In genomic region chr17:42284020-42284369, GRCh38 we compare ENCODE assay signal across 24 cellular contexts. TPM values are rescaled to one million over a fixed set of nuclear protein-coding genes. Genes with fewer than 3 reads are reported as not detected.
DNase-seq lines count a peak whose midpoint lies in the region; ATAC-seq, FAIRE-seq and TF ChIP-seq lines count a peak whose summit lies in the region.
"Had no signal": no experiment of that assay in that cellular context is flagged by ENCODE, and none has a peak within 500 bp of the region (broad histone marks: within the 10 kb centered on the region; RNA-seq: fewer than 3 reads in every experiment).

No MANE protein-coding gene starts in this region.

- H2AFZ ChIP-seq in HepG2 (ENCODE audit: low read length), result no peak overlapping the region

- TF ChIP-seq RAD21 in HepG2 (CRISPR knock-in tag; IDR thresholded peaks at IDR 0.05), result no peak

- no peaks in the 10 kb centered on the region for H3K27me3 Mint-ChIP-seq in activated T-cell treated with anti-CD3 and anti-CD28 coated beads, Interleukin-2, amount 50 U/mL, for 72 hours (ENCODE audit: low read depth)
- H3K27me3 Mint-ChIP-seq in T-helper 17 cell, result no peaks in the 10 kb centered on the region
- H3K27me3 Mint-ChIP-seq: naive thymus-derived CD8-positive, alpha-beta T cell had no signal

- peaks cover 64% of the 10 kb centered on the region for H3K4me1 Mint-ChIP-seq in activated T-cell treated with anti-CD3 and anti-CD28 coated beads, Interleukin-2, amount 50 U/mL, for 72 hours (ENCODE audit: low read depth)
- H3K4me1 Mint-ChIP-seq in T-helper 17 cell, result peaks cover 21% of the 10 kb centered on the region

- H3K4me3 ChIP-seq in HepG2 (replicated peaks in 1 of 3; ENCODE audit: insufficient read depth in 1 of 3, low read depth in 2 of 3, low read length in 3 of 3), result no peak overlapping the region
- H3K4me3 ChIP-seq in suprapubic skin, result no peak overlapping the region
- H3K4me3 ChIP-seq in SJCRH30, result no peak overlapping the region
- H3K4me3 ChIP-seq: smooth muscle cell, stomach had no signal

- H3K27ac Mint-ChIP-seq in activated T-cell treated with anti-CD3 and anti-CD28 coated beads, Interleukin-2, amount 50 U/mL, for 72 hours, result peak overlapping the region; percentile 24
- peak overlapping the region; percentile 67 for H3K27ac Mint-ChIP-seq in T-helper 17 cell
- H3K27ac Mint-ChIP-seq: T-helper 1 cell treated with Interleukin-12 subunit alpha and Interleukin-12 subunit beta and Interleukin-4 antibody, amounts not matched to agents 30 μg/mL and 1 μg/mL, for 36 hours had no signal

- H3K36me3 ChIP-seq in HepG2 (replicated peaks in 1 of 2; ENCODE audit: control insufficient read depth in 1 of 2, insufficient read depth in 2 of 2, low read length in 2 of 2), result no peaks in the 10 kb centered on the region
- H3K36me3 ChIP-seq in suprapubic skin, result no peaks in the 10 kb centered on the region
- no peaks in the 10 kb centered on the region for H3K36me3 ChIP-seq in SJCRH30
- H3K36me3 ChIP-seq: BE2C, brain microvascular endothelial cell, stomach had no signal

- no peaks in the 10 kb centered on the region for H3K9me3 Mint-ChIP-seq in activated T-cell treated with anti-CD3 and anti-CD28 coated beads, Interleukin-2, amount 50 U/mL, for 72 hours
- H3K9me3 Mint-ChIP-seq: naive thymus-derived CD8-positive, alpha-beta T cell; T-helper 1 cell treated with Interleukin-12 subunit alpha and Interleukin-12 subunit beta and Interleukin-4 antibody, amounts not matched to agents 30 μg/mL and 1 μg/mL, for 36 hours had no signal

- POLR2A ChIA-PET in HepG2 (lab: Yijun Ruan, JAX) (no interaction called here), HEK293T (lab: Yijun Ruan, JAX) (no interaction called here)

- H3K9ac ChIP-seq in HepG2 (ENCODE audit: insufficient read depth, low read depth, low read length), result no peak overlapping the region

- H3K9me3 ChIP-seq in T-helper 17 cell (ENCODE audit: control insufficient read depth, low read length, poor library complexity, severe bottlenecking), result no peaks in the 10 kb centered on the region
- H3K9me3 ChIP-seq in HepG2 (ENCODE audit: low read length), result no peaks in the 10 kb centered on the region
- H3K9me3 ChIP-seq in suprapubic skin, result no peaks in the 10 kb centered on the region
- H3K9me3 ChIP-seq in SJCRH30 (replicated peaks), result no peaks in the 10 kb centered on the region
- H3K9me3 ChIP-seq: BE2C, stomach had no signal

- BruUV-seq in HepG2 (replicated peaks; lab: Mats Ljungman, UMichigan), result no TSS peak

- 37% methylated on average over 5 of the region's 5 CpGs for WGBS in HepG2 (ENCODE audit: low lambda C conversion rate)
- 89% methylated on average over 5 of the region's 5 CpGs for WGBS in suprapubic skin

- H3K79me2 ChIP-seq in HepG2 (ENCODE audit: insufficient read depth, low read length), result no peaks in the 10 kb centered on the region

- DNase-seq in activated T-cell treated with anti-CD3 and anti-CD28 coated beads, Interleukin-2, amount 50 U/mL, for 72 hours, result no peak
- DNase-seq in activated T-cell treated with anti-CD3 and anti-CD28 coated beads for 4 hours (no peak), T-helper 17 cell (no peak), HepG2 (ENCODE audit: low spot score) (no peak), suprapubic skin (ENCODE audit: low spot score in 2 of 2) (peak; percentile 12 to 37), SJCRH30 (no peak), MV-4-11 (lab: John Stamatoyannopoulos, UW) (no peak), HEK293T (ENCODE audit: extremely low spot score) (no peak)
- DNase-seq: ACHN; activated effector memory CD4-positive, alpha-beta T cell treated with Interleukin-2 at 50 U/mL for 16 hours; BE2C; brain microvascular endothelial cell; DMS53; HCEC 1CT; MM.1S; NCI-H1417 treated with DMSO at 0.1 percent for 48 hours; NCI-H2081; NCI-H748 treated with DMSO at 0.1 percent for 48 hours; stimulated activated CD4-positive, alpha-beta T cell treated with anti-CD3 and anti-CD28 coated beads, Interleukin-1b, Interleukin-23, amount 100 ng/mL, for 48 hours; trophoblast cell had no signal

- no peak for TF ChIP-seq POLR2A in HepG2 (IDR thresholded peaks at IDR 0.05; ENCODE audit: insufficient read depth in 1 of 2, low read depth in 2 of 2, low read length in 2 of 2)
- no peak for TF ChIP-seq POLR2A in suprapubic skin (IDR thresholded peaks at IDR 0.05)

- TF ChIP-seq CTCF in HepG2 (CRISPR knock-in tag; IDR thresholded peaks at IDR 0.05) (no peak), suprapubic skin (IDR thresholded peaks at IDR 0.05) (no peak)

- H4K20me1 ChIP-seq in HepG2 (ENCODE audit: insufficient read depth, low read length), result no peaks in the 10 kb centered on the region

- in situ Hi-C loops in HepG2 (cut with HindIII; ENCODE audit: extremely low pct_ligation_motif_present, low pct_unique_long_range_greater_than_20kb), result no loop called here

- intact Hi-C loops in HepG2 (cut with micrococcal nuclease; ENCODE audit: unreplicated experiment), result loop anchor here (5.0 to 10.0 kb wide), 2 partner anchors 37 to 59 kb away; no protein-coding TSS in a partner anchor

- peak overlapping the region; percentile 40; the same call in 1 of the 2 replicates for H3K4me2 ChIP-seq in HepG2 (ENCODE audit: low read depth, low read length)
- H3K4me2 ChIP-seq: smooth muscle cell had no signal

- ATAC-seq in activated T-cell treated with anti-CD3 and anti-CD28 coated beads, Interleukin-2, amount 50 U/mL, for 72 hours (replicated peaks in 1 of 2), result no peak
- ATAC-seq in T-helper 17 cell (no peak), HepG2 (no peak)
- ATAC-seq: naive thymus-derived CD8-positive, alpha-beta T cell had no signal

- peaks cover under 1 to 5% of the 10 kb centered on the region in 2 donors for H3K36me3 Mint-ChIP-seq in activated T-cell treated with anti-CD3 and anti-CD28 coated beads, Interleukin-2, amount 50 U/mL, for 72 hours (ENCODE audit: insufficient read depth in 2 of 2)
- no peaks in the 10 kb centered on the region for H3K36me3 Mint-ChIP-seq in T-helper 17 cell (ENCODE audit: low read depth)
- H3K36me3 Mint-ChIP-seq: naive thymus-derived CD8-positive, alpha-beta T cell had no signal

- TF ChIP-seq EP300 in HepG2 (IDR thresholded peaks at IDR 0.05; ENCODE audit: low read depth in 2 of 2, low read length in 2 of 2) (no peak), HepG2 (CRISPR knock-in tag; IDR thresholded peaks at IDR 0.05; ENCODE audit: borderline replicate concordance) (no peak), suprapubic skin (IDR thresholded peaks at IDR 0.05) (no peak)

- CTCF ChIA-PET in HepG2 (lab: Yijun Ruan, JAX; ENCODE audit: low intra/inter-chr PET ratio, low total read pairs) (no interaction called here), HEK293T (lab: Yijun Ruan, JAX) (no interaction called here)

- H3K4me1 ChIP-seq in HepG2 (ENCODE audit: insufficient read depth, low read length), result peaks cover 54% of the 10 kb centered on the region
- peaks cover 44% of the 10 kb centered on the region for H3K4me1 ChIP-seq in suprapubic skin
- H3K4me1 ChIP-seq in SJCRH30, result peaks cover 13% of the 10 kb centered on the region; the same call in 1 of the 2 replicates
- H3K4me1 ChIP-seq: BE2C had no signal

- H3K27ac ChIP-seq in HepG2 (ENCODE audit: extremely low read length, insufficient read depth, low read length), result no peak overlapping the region
- no peak overlapping the region for H3K27ac ChIP-seq in suprapubic skin
- H3K27ac ChIP-seq in SJCRH30, result no peak overlapping the region
- H3K27ac ChIP-seq: brain microvascular endothelial cell, stomach had no signal

- H3K27me3 ChIP-seq in HepG2 (ENCODE audit: control insufficient read depth in 1 of 2, insufficient read depth in 2 of 2, low read length in 2 of 2) (peaks cover 6 to 45% of the 10 kb centered on the region in 2 experiments; a peak in 4 of 5 replicates), suprapubic skin (no peaks in the 10 kb centered on the region), SJCRH30 (peaks cover 5% of the 10 kb centered on the region)
- H3K27me3 ChIP-seq: brain microvascular endothelial cell, stomach had no signal

- no peak overlapping the region for H3K4me3 Mint-ChIP-seq in activated T-cell treated with anti-CD3 and anti-CD28 coated beads, Interleukin-2, amount 50 U/mL, for 72 hours
- no peak overlapping the region for H3K4me3 Mint-ChIP-seq in T-helper 17 cell
- H3K4me3 Mint-ChIP-seq: naive thymus-derived CD8-positive, alpha-beta T cell; T-helper 1 cell treated with Interleukin-12 subunit alpha and Interleukin-12 subunit beta and Interleukin-4 antibody, amounts not matched to agents 30 μg/mL and 1 μg/mL, for 36 hours had no signal

- no peak for FAIRE-seq in HepG2 (lab: Jason Lieb, UNC)

RNA-seq across cellular contexts. Expression of gene STAT5A, which starts 4.3 kb away (rescaled TPM):
- 100 to 1,000 TPM; 243 to 264 TPM for total RNA-seq in activated T-cell treated with anti-CD3 and anti-CD28 coated beads, Interleukin-2, amount 50 U/mL, for 72 hours
- 100 to 1,000 TPM; 153 to 177 TPM for total RNA-seq in T-helper 17 cell
- total RNA-seq in HepG2 (2016; rRNA removed; fragmentation: Illumina TruSeq; extraction: Trizol), result 4.1 and 4.5 TPM in 2 replicates
- 1.5 and 1.6 TPM in 2 replicates for total RNA-seq in HepG2 (2016; cell fraction: cytosol; rRNA removed; fragmentation: Illumina TruSeq; extraction: Trizol; ENCODE audit: low read depth)
- 2.4 and 3.2 TPM in 2 replicates for total RNA-seq in HepG2 (2016; cell fraction: insoluble cytoplasmic fraction; rRNA removed; fragmentation: Illumina TruSeq; extraction: Trizol)
- 3.5 and 3.6 TPM in 2 replicates for total RNA-seq in HepG2 (2016; cell fraction: membrane; rRNA removed; fragmentation: Illumina TruSeq; extraction: Trizol)
- total RNA-seq in HepG2 (2016; cell fraction: nucleus; rRNA removed; fragmentation: Illumina TruSeq; extraction: Trizol), result 3.1 and 4.2 TPM in 2 replicates
- 1.2 and 1.4 TPM in 2 replicates for polyA plus RNA-seq in HepG2 (2011; rRNA removed)
- polyA plus RNA-seq in HepG2 (2011; cell fraction: cytosol; rRNA removed), result 1.3 and 1.4 TPM in 2 replicates
- polyA plus RNA-seq in HepG2 (2011; cell fraction: nucleus; rRNA removed), result 3.3 and 3.4 TPM in 2 replicates
- 3.9 and 7.9 TPM in 2 replicates for polyA plus RNA-seq in HepG2 (2012)
- polyA plus RNA-seq in HepG2 (2016; cell fraction: cytosol; fragmentation: Illumina TruSeq; extraction: Trizol; ENCODE audit: low read depth), result 1.2 and 1.4 TPM in 2 replicates
- 2.4 and 3.3 TPM in 2 replicates for polyA plus RNA-seq in HepG2 (2016; cell fraction: insoluble cytoplasmic fraction; fragmentation: Illumina TruSeq; extraction: Trizol; ENCODE audit: low read depth)
- polyA plus RNA-seq in HepG2 (2016; cell fraction: membrane; fragmentation: Illumina TruSeq; extraction: Trizol; ENCODE audit: low read depth), result 2.4 and 2.5 TPM in 2 replicates
- polyA plus RNA-seq in HepG2 (2016; cell fraction: nucleus; fragmentation: Illumina TruSeq; extraction: Trizol; ENCODE audit: insufficient read depth, low read depth), result 3.2 and 4.2 TPM in 2 replicates
- 6.3 and 24.5 TPM in 2 replicates for polyA minus RNA-seq in HepG2 (2011; rRNA and poly(A)+ RNA removed; ENCODE audit: low replicate concordance)
- polyA minus RNA-seq in HepG2 (2011; cell fraction: cytosol; rRNA and poly(A)+ RNA removed), result 1.7 TPM in 2 replicates
- 1.7 and 3.0 TPM in 2 replicates for polyA minus RNA-seq in HepG2 (2011; cell fraction: nucleus; rRNA and poly(A)+ RNA removed)
- 10 to 100 TPM; 32.1 to 56.0 (median 45.6) TPM for total RNA-seq in suprapubic skin
- total RNA-seq in SJCRH30 (2014; rRNA removed; shearing (Covaris generic)), result 5.0 and 5.9 TPM in 2 replicates

RNA-seq across cellular contexts. Expression of gene STAT5B, which starts 7.8 kb away (rescaled TPM):
- total RNA-seq in activated T-cell treated with anti-CD3 and anti-CD28 coated beads, Interleukin-2, amount 50 U/mL, for 72 hours, result 100 to 1,000 TPM; 252 to 269 TPM
- total RNA-seq in T-helper 17 cell (100 to 1,000 TPM; 202 to 225 TPM), HepG2 (2016; rRNA removed; fragmentation: Illumina TruSeq; extraction: Trizol) (17.2 and 21.0 TPM in 2 replicates), suprapubic skin (100 to 1,000 TPM in 1 of 4 donors, 10 to 100 TPM in 3; 52.7 to 105 (median 57.6) TPM)
- 8.8 and 10.4 TPM in 2 replicates for total RNA-seq in HepG2 (2016; cell fraction: cytosol; rRNA removed; fragmentation: Illumina TruSeq; extraction: Trizol; ENCODE audit: low read depth)
- 14.8 and 23.5 TPM in 2 replicates for total RNA-seq in HepG2 (2016; cell fraction: insoluble cytoplasmic fraction; rRNA removed; fragmentation: Illumina TruSeq; extraction: Trizol)
- 13.7 and 14.6 TPM in 2 replicates for total RNA-seq in HepG2 (2016; cell fraction: membrane; rRNA removed; fragmentation: Illumina TruSeq; extraction: Trizol)
- 21.1 and 22.8 TPM in 2 replicates for total RNA-seq in HepG2 (2016; cell fraction: nucleus; rRNA removed; fragmentation: Illumina TruSeq; extraction: Trizol)
- polyA plus RNA-seq in HepG2 (2011; rRNA removed), result 42.8 and 44.8 TPM in 2 replicates
- 18.5 and 22.6 TPM in 2 replicates for polyA plus RNA-seq in HepG2 (2011; cell fraction: cytosol; rRNA removed)
- polyA plus RNA-seq in HepG2 (2011; cell fraction: nucleus; rRNA removed), result 110 and 115 TPM in 2 replicates
- 27.0 and 34.0 TPM in 2 replicates for polyA plus RNA-seq in HepG2 (2012)
- polyA plus RNA-seq in HepG2 (2016; cell fraction: cytosol; fragmentation: Illumina TruSeq; extraction: Trizol; ENCODE audit: low read depth), result 3.0 and 3.2 TPM in 2 replicates
- polyA plus RNA-seq in HepG2 (2016; cell fraction: insoluble cytoplasmic fraction; fragmentation: Illumina TruSeq; extraction: Trizol; ENCODE audit: low read depth), result 13.9 and 18.4 TPM in 2 replicates
- 8.2 and 9.4 TPM in 2 replicates for polyA plus RNA-seq in HepG2 (2016; cell fraction: membrane; fragmentation: Illumina TruSeq; extraction: Trizol; ENCODE audit: low read depth)
- polyA plus RNA-seq in HepG2 (2016; cell fraction: nucleus; fragmentation: Illumina TruSeq; extraction: Trizol; ENCODE audit: insufficient read depth, low read depth), result 73.9 and 77.3 TPM in 2 replicates
- polyA minus RNA-seq in HepG2 (2011; rRNA and poly(A)+ RNA removed; ENCODE audit: low replicate concordance), result 35.0 and 59.1 TPM in 2 replicates
- 14.9 and 16.6 TPM in 2 replicates for polyA minus RNA-seq in HepG2 (2011; cell fraction: cytosol; rRNA and poly(A)+ RNA removed)
- 36.8 and 37.1 TPM in 2 replicates for polyA minus RNA-seq in HepG2 (2011; cell fraction: nucleus; rRNA and poly(A)+ RNA removed)
- total RNA-seq in SJCRH30 (2014; rRNA removed; shearing (Covaris generic)), result 25.7 and 31.1 TPM in 2 replicates

Comparison
In these comparisons a context has a peak if more than half of its experiments do, and no peak if none do; other contexts are left out.
1. DNase-seq: peak in suprapubic skin (2 of 2); none in activated T-cell treated with anti-CD3 and anti-CD28 coated beads, Interleukin-2, amount 50 U/mL, for 72 hours (0 of 2), activated T-cell treated with anti-CD3 and anti-CD28 coated beads for 4 hours (single experiment), T-helper 17 cell (0 of 3), HepG2 (single experiment), SJCRH30 (0 of 2), MV-4-11 (single experiment) and HEK293T (single experiment).